In the genomic region with DNA sequence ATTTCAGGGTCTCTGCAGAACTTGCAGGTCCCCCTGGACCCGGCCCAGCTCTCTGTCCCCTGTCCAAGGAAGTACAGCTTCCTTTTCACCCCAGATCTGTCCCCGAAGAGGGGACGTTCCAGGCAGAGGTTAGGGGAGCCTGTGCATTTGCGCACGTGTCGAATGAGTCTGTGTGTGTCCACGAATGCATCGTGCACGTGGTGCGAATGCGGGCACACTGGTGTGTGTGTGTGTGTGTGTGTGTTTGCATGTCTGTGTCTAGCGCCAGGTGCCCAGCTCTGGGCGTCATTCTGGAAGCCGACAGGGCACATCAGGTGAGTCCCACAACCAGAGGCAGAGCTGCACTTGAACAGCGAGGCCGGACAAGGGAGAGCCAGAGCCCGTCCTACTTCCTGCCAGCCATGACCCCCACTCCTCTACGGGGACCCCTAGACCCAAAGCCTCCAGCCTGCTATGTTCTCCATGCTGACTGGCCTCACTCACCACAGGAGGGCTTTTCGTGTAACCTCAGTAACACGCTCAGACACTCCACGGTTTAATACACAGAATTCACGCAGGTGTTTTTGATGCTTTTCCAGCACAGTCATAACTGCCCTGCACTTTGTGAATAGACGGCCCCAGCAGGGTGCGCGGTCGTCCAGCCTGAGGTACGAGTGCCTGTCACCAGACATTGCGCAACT, we compare ENCODE assay signal across 24 cellular contexts. TPM values are rescaled to one million over a fixed set of nuclear protein-coding genes. Genes with fewer than 3 reads are reported as not detected.
"Had no signal": no experiment of that assay in that cellular context is flagged by ENCODE, and none has a peak within 500 bp of the region (broad histone marks: within the 10 kb centered on the region; RNA-seq: fewer than 3 reads in every experiment).

No MANE protein-coding gene starts in this region.

- H3K4me1 Mint-ChIP-seq: activated CD4-positive, alpha-beta T cell treated with anti-CD3 and anti-CD28 coated beads, Interleukin-2, amount 10 ng/mL, durations not matched to agents 7 days and 5 days; brain; memory B cell; nephron had no signal

- H3K79me2 ChIP-seq: parathyroid adenoma had no signal

- H3K9me3 Mint-ChIP-seq: activated T-helper 1 cell treated with anti-CD3 and anti-CD28 coated beads, Interleukin-12 subunit alpha, Interleukin-12 subunit beta, Interleukin-2, Interleukin-4 antibody, amounts not matched to agents 30 ng/mL and 10 ng/mL and 1 ng/mL, durations not matched to agents 14 hours and 24 hours and 36 hours; immature natural killer cell; stimulated activated naive CD8-positive, alpha-beta T cell treated with anti-CD3 and anti-CD28 coated beads, Interleukin-15, Interleukin-2, amounts not matched to agents 100 ng/mL and 50 ng/mL, for 24 hours; T-helper 2 cell treated with Interferon-gamma antibody and Interleukin-4, amounts not matched to agents 5 μg/mL and 100 μg/mL, for 36 hours had no signal

- H3K9ac ChIP-seq: parathyroid adenoma had no signal

- H3K27ac Mint-ChIP-seq: activated CD4-positive, alpha-beta T cell treated with anti-CD3 and anti-CD28 coated beads, Interleukin-2, amount 10 ng/mL, durations not matched to agents 7 days and 5 days; activated CD8-positive, alpha-beta T cell treated with anti-CD3 and anti-CD28 coated beads, Interleukin-2, amount 10 ng/mL, durations not matched to agents 7 days and 5 days; activated T-helper 1 cell treated with anti-CD3 and anti-CD28 coated beads, Interleukin-12 subunit alpha, Interleukin-12 subunit beta, Interleukin-2, Interleukin-4 antibody, amounts not matched to agents 30 ng/mL and 10 ng/mL and 1 ng/mL, durations not matched to agents 14 hours and 24 hours and 36 hours; brain; dendritic cell treated with granulocyte-macrophage colony-stimulating factor and Interleukin-4, amounts not matched to agents 40 ng/mL and 50 ng/mL, for 4 days; memory B cell; nephron; stimulated activated naive CD8-positive, alpha-beta T cell treated with anti-CD3 and anti-CD28 coated beads, Interleukin-15, Interleukin-2, amounts not matched to agents 100 ng/mL and 50 ng/mL, for 24 hours; T-helper 2 cell treated with Interferon-gamma antibody and Interleukin-4, amounts not matched to agents 5 μg/mL and 100 μg/mL, for 36 hours had no signal

- H2AFZ ChIP-seq: parathyroid adenoma had no signal

- ATAC-seq: activated CD4-positive, CD25-positive, alpha-beta regulatory T cell treated with anti-CD3 and anti-CD28 coated beads, Interleukin-2, amount 50 U/mL, for 24 hours; activated CD8-positive, alpha-beta T cell treated with anti-CD3 and anti-CD28 coated beads, Interleukin-2, amount 10 ng/mL, durations not matched to agents 7 days and 5 days had no signal

- H3K4me1 ChIP-seq: parathyroid adenoma, tibial artery had no signal

- H3K27me3 Mint-ChIP-seq: activated CD4-positive, alpha-beta T cell treated with anti-CD3 and anti-CD28 coated beads, Interleukin-2, amount 10 ng/mL, durations not matched to agents 7 days and 5 days; dendritic cell treated with granulocyte-macrophage colony-stimulating factor and Interleukin-4, amounts not matched to agents 40 ng/mL and 50 ng/mL, for 4 days; memory B cell; stimulated activated naive CD8-positive, alpha-beta T cell treated with anti-CD3 and anti-CD28 coated beads, Interleukin-15, Interleukin-2, amounts not matched to agents 100 ng/mL and 50 ng/mL, for 24 hours had no signal

- H3K27ac ChIP-seq: parathyroid adenoma, tibial artery, VCaP had no signal

- H3K4me3 Mint-ChIP-seq: activated CD4-positive, alpha-beta T cell treated with anti-CD3 and anti-CD28 coated beads, Interleukin-2, amount 10 ng/mL, durations not matched to agents 7 days and 5 days; activated CD8-positive, alpha-beta T cell treated with anti-CD3 and anti-CD28 coated beads, Interleukin-2, amount 10 ng/mL, durations not matched to agents 7 days and 5 days; activated T-helper 1 cell treated with anti-CD3 and anti-CD28 coated beads, Interleukin-12 subunit alpha, Interleukin-12 subunit beta, Interleukin-2, Interleukin-4 antibody, amounts not matched to agents 30 ng/mL and 10 ng/mL and 1 ng/mL, durations not matched to agents 14 hours and 24 hours and 36 hours; brain; dendritic cell treated with granulocyte-macrophage colony-stimulating factor and Interleukin-4, amounts not matched to agents 40 ng/mL and 50 ng/mL, for 4 days; immature natural killer cell; memory B cell; nephron; stimulated activated naive CD8-positive, alpha-beta T cell treated with anti-CD3 and anti-CD28 coated beads, Interleukin-15, Interleukin-2, amounts not matched to agents 100 ng/mL and 50 ng/mL, for 24 hours; T-helper 2 cell treated with Interferon-gamma antibody and Interleukin-4, amounts not matched to agents 5 μg/mL and 100 μg/mL, for 36 hours had no signal

- H3K27me3 ChIP-seq: tibial artery had no signal

- DNase-seq: activated CD4-positive, alpha-beta T cell treated with anti-CD3 and anti-CD28 coated beads, Interleukin-2, amount 10 ng/mL, durations not matched to agents 7 days and 5 days; activated CD8-positive, alpha-beta T cell treated with anti-CD3 and anti-CD28 coated beads, Interleukin-2, amount 10 ng/mL, durations not matched to agents 7 days and 5 days; activated gamma-delta T cell; activated naive CD4-positive, alpha-beta T cell treated with anti-CD3 and anti-CD28 coated beads, Interleukin-2, amount 50 U/mL, for 16 hours; aorta; effector CD8-positive, alpha-beta T cell; erythroblast; foreskin fibroblast; immature natural killer cell; stimulated activated CD4-positive, alpha-beta T cell treated with anti-CD3 and anti-CD28 coated beads, Interleukin-12 subunit alpha, Interleukin-12 subunit beta, amount 100 ng/mL, for 4 hours; stimulated activated CD4-positive, alpha-beta T cell treated with anti-CD3 and anti-CD28 coated beads, Interleukin-4, amount 100 ng/mL, for 4 hours; tibial artery had no signal

- H3K4me3 ChIP-seq: tibial artery had no signal

RNA-seq across cellular contexts. Expression of a gene that starts 41.3 kb away (rescaled TPM):
- total RNA-seq: activated CD4-positive, alpha-beta T cell treated with anti-CD3 and anti-CD28 coated beads, Interleukin-2, amount 10 ng/mL, durations not matched to agents 7 days and 5 days; activated CD8-positive, alpha-beta T cell treated with anti-CD3 and anti-CD28 coated beads, Interleukin-2, amount 10 ng/mL, durations not matched to agents 7 days and 5 days; activated T-helper 1 cell treated with anti-CD3 and anti-CD28 coated beads, Interleukin-12 subunit alpha, Interleukin-12 subunit beta, Interleukin-2, Interleukin-4 antibody, amounts not matched to agents 30 ng/mL and 10 ng/mL and 1 ng/mL, durations not matched to agents 14 hours and 24 hours and 36 hours; myocyte had no signal
- polyA plus RNA-seq: immature natural killer cell, liver had no signal
